Comparison of ENCODE assay signal across 8 cellular contexts in genomic region chr4:74157743-74158560, GRCh38. TPM values are rescaled to one million over a fixed set of nuclear protein-coding genes. Genes with fewer than 3 reads are reported as not detected.
DNase-seq lines count a peak whose midpoint lies in the region; ATAC-seq and TF ChIP-seq lines count a peak whose summit lies in the region.

Gene MTHFD2L, plus strand, starts transcription at chr4:74158118. Its CDS starts 21 bp downstream, at chr4:74158139.

- H3K9me3 Mint-ChIP-seq in activated naive CD8-positive, alpha-beta T cell treated with anti-CD3 and anti-CD28 coated beads for 36 hours: no peaks in the 10 kb centered on the region
- no peaks in the 10 kb centered on the region for H3K9me3 Mint-ChIP-seq in osteocyte (ENCODE audit: unreplicated experiment)

- H3K27me3 Mint-ChIP-seq in activated naive CD8-positive, alpha-beta T cell treated with anti-CD3 and anti-CD28 coated beads for 36 hours: peaks cover 21% of the 10 kb centered on the region
- H3K27me3 Mint-ChIP-seq in osteocyte (ENCODE audit: unreplicated experiment): no peaks in the 10 kb centered on the region

- no peak for TF ChIP-seq CTCF in osteocyte (IDR thresholded peaks at IDR 0.05)
- TF ChIP-seq CTCF in thoracic aorta (IDR thresholded peaks at IDR 0.05): no peak

- peak within 1 kb of the TSS; percentile 81 for H3K4me3 ChIP-seq in thoracic aorta

- peak; percentile 89 for DNase-seq in NCI-H1092 (lab: John Stamatoyannopoulos, UW)
- peak; percentile 71 for DNase-seq in SKM-1 (lab: John Stamatoyannopoulos, UW; ENCODE audit: unreplicated experiment)
- peak; percentile 88 for DNase-seq in activated naive CD8-positive, alpha-beta T cell treated with anti-CD3 and anti-CD28 coated beads for 36 hours
- peak; percentile 83 to 98 (median 93) for DNase-seq in head of caudate nucleus
- peak; percentile 98 for DNase-seq in osteocyte (ENCODE audit: extremely low spot score, unreplicated experiment)
- DNase-seq in thoracic aorta (ENCODE audit: low spot score): peak; percentile 73

- H3K4me1 Mint-ChIP-seq in activated naive CD8-positive, alpha-beta T cell treated with anti-CD3 and anti-CD28 coated beads for 36 hours: peaks cover 23% of the 10 kb centered on the region
- H3K4me1 Mint-ChIP-seq in osteocyte (ENCODE audit: unreplicated experiment): peaks cover 27% of the 10 kb centered on the region

- no peaks in the 10 kb centered on the region for H3K9me3 ChIP-seq in thoracic aorta

- ATAC-seq in HG02610 (IDR thresholded peaks at IDR 0.05; ENCODE audit: unreplicated experiment): peak; percentile 99
- ATAC-seq in thoracic aorta (ENCODE audit: insufficient number of reproducible peaks, low FRiP score, low read depth): peak; percentile 91

- H3K36me3 ChIP-seq in thoracic aorta: no peaks in the 10 kb centered on the region

- H3K27ac ChIP-seq in thoracic aorta: peak within 1 kb of the TSS; percentile 87

- intact Hi-C loops in head of caudate nucleus (cut with DNase I): no loop called here

- no peaks in the 10 kb centered on the region for H3K27me3 ChIP-seq in thoracic aorta (replicated peaks; ENCODE audit: insufficient read depth)

- TF ChIP-seq POLR2A in GM10847 (IDR thresholded peaks at IDR 0.05; ENCODE audit: extremely low read depth, insufficient read length): peak; percentile 92

- peaks cover 14% of the 10 kb centered on the region for H3K36me3 Mint-ChIP-seq in activated naive CD8-positive, alpha-beta T cell treated with anti-CD3 and anti-CD28 coated beads for 36 hours
- H3K36me3 Mint-ChIP-seq in osteocyte (ENCODE audit: unreplicated experiment): peaks cover 19% of the 10 kb centered on the region

- H3K27ac Mint-ChIP-seq in activated naive CD8-positive, alpha-beta T cell treated with anti-CD3 and anti-CD28 coated beads for 36 hours: peak within 1 kb of the TSS; percentile 91
- peak within 1 kb of the TSS; percentile 96 for H3K27ac Mint-ChIP-seq in osteocyte (ENCODE audit: unreplicated experiment)

- peak within 1 kb of the TSS; percentile 90 for H3K4me3 Mint-ChIP-seq in activated naive CD8-positive, alpha-beta T cell treated with anti-CD3 and anti-CD28 coated beads for 36 hours
- peak within 1 kb of the TSS; percentile 81 for H3K4me3 Mint-ChIP-seq in osteocyte (ENCODE audit: unreplicated experiment)

- H3K4me1 ChIP-seq in thoracic aorta (ENCODE audit: control insufficient read depth in 1 of 2, low read depth in 2 of 2): peaks cover 2 to 21% of the 10 kb centered on the region in 2 donors

RNA-seq across cellular contexts. Expression of gene MTHFD2L, which starts in this region (rescaled TPM):
- 1 to 10 TPM; 8.2 to 8.3 TPM for total RNA-seq in activated naive CD8-positive, alpha-beta T cell treated with anti-CD3 and anti-CD28 coated beads for 36 hours
- total RNA-seq in osteocyte (10.7 and 14.7 TPM in 2 replicates), thoracic aorta (10 to 100 TPM in 1 of 2 donors, 1 to 10 TPM in 1; 5.8 to 26.9 TPM)

Comparison
In these comparisons a context has a peak if more than half of its experiments do, and no peak if none do; other contexts are left out.
1. Peak in every context shown above with its lines: DNase-seq, ATAC-seq, H3K4me3 ChIP-seq and H3K27ac ChIP-seq.